ENCODE assay signal across 28 cellular contexts in genomic region chr6:111416529-111416928, GRCh38.
DNase-seq lines count a peak whose midpoint lies in the region; ATAC-seq, FAIRE-seq and TF ChIP-seq lines count a peak whose summit lies in the region.
"Had no signal": no experiment of that assay in that cellular context is flagged by ENCODE, and none has a peak within 500 bp of the region (broad histone marks: within the 10 kb centered on the region; RNA-seq: fewer than 3 reads in every experiment).

No MANE protein-coding gene starts in this region.

- POLR2A ChIA-PET in GM10248 (lab: Yijun Ruan, JAX): no interaction called here

- H3K36me3 ChIP-seq in adipocyte (ENCODE audit: control insufficient read depth, insufficient read depth, low read length, severe bottlenecking): peaks cover 51% of the 10 kb centered on the region
- peaks cover 0 to 7% of the 10 kb centered on the region in 2 donors for H3K36me3 ChIP-seq in muscle layer of duodenum (ENCODE audit: control insufficient read depth in 1 of 2, insufficient read depth in 2 of 2, low read length in 2 of 2)

- CTCF ChIA-PET in GM10248 (lab: Yijun Ruan, JAX): interaction anchor here (1.0 kb wide), 1 partner anchor 16 kb away, joined by 3 read pairs; no protein-coding TSS in a partner anchor

- peak overlapping the region; percentile 39 for H3K9ac ChIP-seq in adipocyte (ENCODE audit: low read length)

- peak; percentile 36 for DNase-seq in G401 (ENCODE audit: low spot score)
- peak; percentile 19 for DNase-seq in adipocyte (ENCODE audit: low read depth)
- peak; percentile 35 for DNase-seq in fibroblast of peridontal ligament (ENCODE audit: extremely low read depth)
- no peak for DNase-seq in GM10248 (ENCODE audit: extremely low spot score)
- DNase-seq in GM19239 (ENCODE audit: insufficient read length, low spot score): no peak
- DNase-seq: activated B cell treated with CpG ODN at 0.5 μM for 24 hours; activated CD8-positive, alpha-beta memory T cell treated with anti-CD3 and anti-CD28 coated beads, Interleukin-2, amount 10 ng/mL, durations not matched to agents 7 days and 5 days; activated gamma-delta T cell treated with Interleukin-2 at 50 U/mL for 16 hours; activated naive CD8-positive, alpha-beta T cell treated with anti-CD3 and anti-CD28 coated beads, Interleukin-2, amount 10 ng/mL, durations not matched to agents 7 days and 5 days; activated T-cell treated with anti-CD3 and anti-CD28 coated beads, Interleukin-2, amount 50 U/mL, for 4 hours; CD8-positive, alpha-beta T cell; central memory CD4-positive, alpha-beta T cell; dermis blood vessel endothelial cell; esophagus squamous epithelium; left cardiac atrium; mesendoderm; naive B cell; NCI-H187 treated with DMSO at 0.1 percent for 48 hours; NCI-H510A treated with DMSO at 0.1 percent for 48 hours; stimulated activated CD4-positive, alpha-beta T cell treated with anti-CD3 and anti-CD28 coated beads, Interleukin-4, amount 100 ng/mL, for 1 hour; trophoblast cell had no signal

- no peak for TF ChIP-seq CTCF in GM10248 (IDR thresholded peaks at IDR 0.05; ENCODE audit: control extremely low read depth, extremely low read depth, low read depth, missing control alignments)

- peak overlapping the region; percentile 39 for H3K27ac ChIP-seq in muscle layer of duodenum (ENCODE audit: low read length)
- H3K27ac ChIP-seq: RWPE1 had no signal

- in situ Hi-C loops in G401 (cut with HindIII; ENCODE audit: low sequenced_read_pairs): no loop called here

- H3K4me3 ChIP-seq in adipocyte (ENCODE audit: low read length) (peak overlapping the region; percentile 54), muscle layer of duodenum (ENCODE audit: low read depth in 1 of 2, low read length in 2 of 2) (no peak overlapping the region)
- H3K4me3 ChIP-seq: esophagus squamous epithelium had no signal

- H3K27me3 ChIP-seq in adipocyte (replicated peaks; ENCODE audit: control insufficient read depth, insufficient read depth, low read length) (no peaks in the 10 kb centered on the region), muscle layer of duodenum (ENCODE audit: low read depth, low read length) (no peaks in the 10 kb centered on the region)
- H3K27me3 ChIP-seq: BE2C, esophagus squamous epithelium had no signal

- FAIRE-seq in GM19239 (lab: Jason Lieb, UNC): no peak
- FAIRE-seq: endometrium, GM12892 had no signal

- H3K4me1 ChIP-seq in adipocyte (ENCODE audit: control insufficient read depth, insufficient read depth, low read length) (peaks cover 77% of the 10 kb centered on the region), muscle layer of duodenum (ENCODE audit: control insufficient read depth in 1 of 2, insufficient read depth in 2 of 2, low read length in 2 of 2) (peaks cover 11 to 33% of the 10 kb centered on the region in 2 donors)

- no peak for ATAC-seq in GM18870 (IDR thresholded peaks at IDR 0.05; ENCODE audit: unreplicated experiment)
- no peak for ATAC-seq in GM21360 (IDR thresholded peaks at IDR 0.05; ENCODE audit: unreplicated experiment)
- ATAC-seq: activated CD8-positive, alpha-beta memory T cell treated with anti-CD3 and anti-CD28 coated beads, Interleukin-2, amount 10 ng/mL, durations not matched to agents 7 days and 5 days; activated T-cell treated with anti-CD3 and anti-CD28 coated beads, Interleukin-2, amount 50 U/mL, for 4 hours; CD8-positive, alpha-beta T cell had no signal

- H3K9me3 ChIP-seq in adipocyte (ENCODE audit: control insufficient read depth, low read length) (no peaks in the 10 kb centered on the region), muscle layer of duodenum (ENCODE audit: control insufficient read depth in 1 of 2, low read length in 2 of 2) (no peaks in the 10 kb centered on the region)
- H3K9me3 ChIP-seq: BE2C, esophagus squamous epithelium had no signal

Comparison
In these comparisons a context has a peak if more than half of its experiments do, and no peak if none do; other contexts are left out.
1. DNase-seq: peak in G401 (single experiment), adipocyte (single experiment) and fibroblast of peridontal ligament (single experiment); none in GM10248 (single experiment) and GM19239 (single experiment).